ENCODE assay signal across 27 cellular contexts in genomic region chr13:51894239-51894638, GRCh38. TPM values are rescaled to one million over a fixed set of nuclear protein-coding genes. Genes with fewer than 3 reads are reported as not detected.
DNase-seq lines count a peak whose midpoint lies in the region; ATAC-seq and TF ChIP-seq lines count a peak whose summit lies in the region.
"Had no signal": no experiment of that assay in that cellular context is flagged by ENCODE, and none has a peak within 500 bp of the region (broad histone marks: within the 10 kb centered on the region; RNA-seq: fewer than 3 reads in every experiment).

No MANE protein-coding gene starts in this region.

- DNase-seq in GM04503 (ENCODE audit: low read depth), result peak; percentile 2
- peak; percentile 29 for DNase-seq in LHCN-M2 (ENCODE audit: low read depth)
- DNase-seq in mammary epithelial cell, result peak; percentile 25
- DNase-seq in neural progenitor cell (ENCODE audit: low spot score), result no peak
- no peak for DNase-seq in AG08396 (ENCODE audit: low spot score)
- DNase-seq: activated CD4-positive, alpha-beta memory T cell treated with anti-CD3 and anti-CD28 coated beads for 36 hours; activated effector memory CD4-positive, alpha-beta T cell treated with Interleukin-2 at 50 U/mL for 16 hours; activated naive CD8-positive, alpha-beta T cell treated with anti-CD3 and anti-CD28 coated beads, Interleukin-2, amount 10 ng/mL, durations not matched to agents 7 days and 5 days; AML-193; effector CD4-positive, alpha-beta T cell; erythroblast; foreskin melanocyte; GOT3; kidney; NCI-H1048; NCI-H2029; SK-N-SH; stimulated activated CD4-positive, alpha-beta T cell treated with anti-CD3 and anti-CD28 coated beads, Interleukin-2, amount 100 ng/mL, for 48 hours; stimulated activated naive B cell treated with anti-CD40 and anti-IgM and Interleukin-4, amounts not matched to agents 10 μg/mL and 1 μg/mL and 100 μg/mL, for 72 hours; testis had no signal

- ATAC-seq in HG03521 (IDR thresholded peaks at IDR 0.05; ENCODE audit: unreplicated experiment), result no peak
- ATAC-seq in HG03097 (IDR thresholded peaks at IDR 0.05; ENCODE audit: low FRiP score, unreplicated experiment), result no peak
- ATAC-seq: stimulated activated naive B cell treated with anti-CD40 and anti-IgM and Interleukin-4, amounts not matched to agents 10 μg/mL and 1 μg/mL and 100 μg/mL, for 72 hours had no signal

- H3K36me3 Mint-ChIP-seq in neural progenitor cell, result no peaks in the 10 kb centered on the region
- H3K36me3 Mint-ChIP-seq: activated CD4-positive, alpha-beta memory T cell treated with anti-CD3 and anti-CD28 coated beads for 36 hours; activated naive CD8-positive, alpha-beta T cell treated with anti-CD3 and anti-CD28 coated beads, Interleukin-2, amount 10 ng/mL, durations not matched to agents 7 days and 5 days; stimulated activated naive B cell treated with anti-CD40 and anti-IgM and Interleukin-4, amounts not matched to agents 10 μg/mL and 1 μg/mL and 100 μg/mL, for 72 hours had no signal

- peaks cover 2% of the 10 kb centered on the region for H3K27me3 ChIP-seq in mammary epithelial cell (ENCODE audit: insufficient read depth, low read length)
- no peaks in the 10 kb centered on the region for H3K27me3 ChIP-seq in neural progenitor cell
- H3K27me3 ChIP-seq: hepatocyte, testis, vagina had no signal

- H3K27ac ChIP-seq in mammary epithelial cell (ENCODE audit: insufficient read depth, low read depth, low read length), result no peak overlapping the region
- no peak overlapping the region for H3K27ac ChIP-seq in neural progenitor cell
- H3K27ac ChIP-seq: hepatocyte, testis, vagina had no signal

- dilution Hi-C loops in mammary epithelial cell (cut with HindIII; ENCODE audit: low sequenced_read_pairs), result no loop called here

- H3K27me3 Mint-ChIP-seq in neural progenitor cell (ENCODE audit: insufficient read depth, low read depth), result peaks cover 2% of the 10 kb centered on the region

- no peaks in the 10 kb centered on the region for H3F3A ChIP-seq in neural progenitor cell (ENCODE audit: low read depth)

- in situ Hi-C loops in mammary epithelial cell (cut with MboI; ENCODE audit: low sequenced_read_pairs in 2 of 2), result loop anchor here in 1 of 2 donors (25.0 kb wide), 1 partner anchor 243 kb away; the partner anchor contains the start of gene NEK5

- peaks cover 3% of the 10 kb centered on the region for H3K9me3 Mint-ChIP-seq in neural progenitor cell
- H3K9me3 Mint-ChIP-seq: activated CD4-positive, alpha-beta memory T cell treated with anti-CD3 and anti-CD28 coated beads for 36 hours; activated naive CD8-positive, alpha-beta T cell treated with anti-CD3 and anti-CD28 coated beads, Interleukin-2, amount 10 ng/mL, durations not matched to agents 7 days and 5 days; stimulated activated naive B cell treated with anti-CD40 and anti-IgM and Interleukin-4, amounts not matched to agents 10 μg/mL and 1 μg/mL and 100 μg/mL, for 72 hours had no signal

- H4K20me1 ChIP-seq in mammary epithelial cell (ENCODE audit: insufficient read depth, low read length) (no peaks in the 10 kb centered on the region), neural progenitor cell (ENCODE audit: low read depth) (no peaks in the 10 kb centered on the region)

- no peak for TF ChIP-seq CTCF in mammary epithelial cell (conservative IDR thresholded peaks at IDR 0.05 in 1 of 2, IDR thresholded peaks at IDR 0.05 in 1 of 2; ENCODE audit: extremely low read depth in 1 of 2, insufficient read depth in 1 of 2, low read depth in 1 of 2, low read length in 2 of 2)
- no peak for TF ChIP-seq CTCF in neural progenitor cell (IDR thresholded peaks at IDR 0.05)

- CTCF ChIA-PET in mammary epithelial cell (lab: Charles Lee; ENCODE audit: low non-redundant PET), result no interaction called here

- H3K4me1 ChIP-seq in mammary epithelial cell (ENCODE audit: insufficient read depth, low read length) (no peaks in the 10 kb centered on the region), neural progenitor cell (peaks cover 12% of the 10 kb centered on the region)
- H3K4me1 ChIP-seq: testis, vagina had no signal

- H3K9me3 ChIP-seq in mammary epithelial cell (replicated peaks; ENCODE audit: insufficient read depth, low read length), result no peaks in the 10 kb centered on the region
- no peaks in the 10 kb centered on the region for H3K9me3 ChIP-seq in neural progenitor cell (ENCODE audit: low read depth)
- H3K9me3 ChIP-seq: SK-N-SH, testis, vagina had no signal

- H3K9ac ChIP-seq in mammary epithelial cell (ENCODE audit: insufficient read depth, low read length) (no peak overlapping the region), neural progenitor cell (no peak overlapping the region)
- H3K9ac ChIP-seq: SK-N-SH had no signal

- WGBS in mammary epithelial cell (ENCODE audit: low coverage, missing lambda C conversion rate), result 97% methylated on average over 4 of the region's 4 CpGs

- H3K36me3 ChIP-seq in mammary epithelial cell (ENCODE audit: insufficient read depth, low read length) (no peaks in the 10 kb centered on the region), neural progenitor cell (no peaks in the 10 kb centered on the region)
- H3K36me3 ChIP-seq: vagina had no signal

- no peak overlapping the region for H3K4me3 ChIP-seq in mammary epithelial cell (replicated peaks in 1 of 3; ENCODE audit: insufficient read depth in 1 of 3, low read depth in 2 of 3, low read length in 3 of 3)
- no peak overlapping the region for H3K4me3 ChIP-seq in neural progenitor cell
- H3K4me3 ChIP-seq: hepatocyte, lung, testis, vagina had no signal

- H3K4me3 Mint-ChIP-seq in neural progenitor cell, result no peak overlapping the region
- H3K4me3 Mint-ChIP-seq: activated CD4-positive, alpha-beta memory T cell treated with anti-CD3 and anti-CD28 coated beads for 36 hours; activated naive CD8-positive, alpha-beta T cell treated with anti-CD3 and anti-CD28 coated beads, Interleukin-2, amount 10 ng/mL, durations not matched to agents 7 days and 5 days; stimulated activated naive B cell treated with anti-CD40 and anti-IgM and Interleukin-4, amounts not matched to agents 10 μg/mL and 1 μg/mL and 100 μg/mL, for 72 hours had no signal

- no peak overlapping the region for H3K27ac Mint-ChIP-seq in neural progenitor cell
- H3K27ac Mint-ChIP-seq: activated CD4-positive, alpha-beta memory T cell treated with anti-CD3 and anti-CD28 coated beads for 36 hours; activated naive CD8-positive, alpha-beta T cell treated with anti-CD3 and anti-CD28 coated beads, Interleukin-2, amount 10 ng/mL, durations not matched to agents 7 days and 5 days; stimulated activated naive B cell treated with anti-CD40 and anti-IgM and Interleukin-4, amounts not matched to agents 10 μg/mL and 1 μg/mL and 100 μg/mL, for 72 hours had no signal

- intact Hi-C loops in mammary epithelial cell (cut with micrococcal nuclease), result no loop called here

- BruUV-seq in mammary epithelial cell (replicated peaks; lab: Mats Ljungman, UMichigan), result no TSS peak

- peak overlapping the region; percentile 17 for H2AFZ ChIP-seq in mammary epithelial cell (ENCODE audit: low read depth, low read length)
- peak overlapping the region; percentile 11 for H2AFZ ChIP-seq in neural progenitor cell (replicated peaks)
- H2AFZ ChIP-seq: hepatocyte had no signal

- no peaks in the 10 kb centered on the region for H3K79me2 ChIP-seq in mammary epithelial cell (ENCODE audit: insufficient read depth, low read length)
- H3K79me2 ChIP-seq in neural progenitor cell (ENCODE audit: low read depth), result no peaks in the 10 kb centered on the region
- H3K79me2 ChIP-seq: hepatocyte had no signal

- H3K4me2 ChIP-seq in mammary epithelial cell (ENCODE audit: insufficient read depth, low read depth, low read length), result no peak overlapping the region
- no peak overlapping the region for H3K4me2 ChIP-seq in neural progenitor cell
- H3K4me2 ChIP-seq: hepatocyte, SK-N-SH had no signal

- H3K4me1 Mint-ChIP-seq in neural progenitor cell, result peaks cover 16% of the 10 kb centered on the region
- H3K4me1 Mint-ChIP-seq: stimulated activated naive B cell treated with anti-CD40 and anti-IgM and Interleukin-4, amounts not matched to agents 10 μg/mL and 1 μg/mL and 100 μg/mL, for 72 hours had no signal

RNA-seq across cellular contexts. Expression of gene CCDC70, which starts 32.5 kb away (rescaled TPM):
- total RNA-seq in LHCN-M2 (2014; rRNA removed) (not detected in 2 replicates), mammary epithelial cell (not detected), neural progenitor cell (ENCODE audit: low replicate concordance) (not detected in 2 replicates)
- polyA plus RNA-seq in LHCN-M2 (2012), result not detected
- polyA plus RNA-seq in mammary epithelial cell, result not detected
- not detected for polyA minus RNA-seq in mammary epithelial cell
- total RNA-seq: activated CD4-positive, alpha-beta memory T cell treated with anti-CD3 and anti-CD28 coated beads for 36 hours; activated naive CD8-positive, alpha-beta T cell treated with anti-CD3 and anti-CD28 coated beads, Interleukin-2, amount 10 ng/mL, durations not matched to agents 7 days and 5 days; hepatocyte; kidney; lung; renal cortical epithelial cell; T-helper 2 cell treated with Interferon-gamma antibody and Interleukin-4, amounts not matched to agents 100 ng/mL and 5 ng/mL, for 36 hours; vagina had no signal
- polyA plus RNA-seq: hepatocyte, lung, SK-N-SH had no signal

RNA-seq across cellular contexts. Expression of gene TMEM272, which starts 49.3 kb away (rescaled TPM):
- total RNA-seq in LHCN-M2 (2014; rRNA removed) (not detected in 2 replicates), mammary epithelial cell (not detected), neural progenitor cell (ENCODE audit: low replicate concordance) (0.15 TPM in 1 of 2 replicates, not detected in the other)
- polyA plus RNA-seq in LHCN-M2 (2012), result not detected
- not detected for polyA plus RNA-seq in mammary epithelial cell
- not detected for polyA minus RNA-seq in mammary epithelial cell
- total RNA-seq: renal cortical epithelial cell; T-helper 2 cell treated with Interferon-gamma antibody and Interleukin-4, amounts not matched to agents 100 ng/mL and 5 ng/mL, for 36 hours had no signal
- polyA plus RNA-seq: SK-N-SH had no signal

Comparison
In these comparisons a context has a peak if more than half of its experiments do, and no peak if none do; other contexts are left out.
1. DNase-seq: peak in GM04503 (single experiment), LHCN-M2 (single experiment) and mammary epithelial cell (single experiment); none in neural progenitor cell (single experiment) and AG08396 (single experiment).